In the genomic region with DNA sequence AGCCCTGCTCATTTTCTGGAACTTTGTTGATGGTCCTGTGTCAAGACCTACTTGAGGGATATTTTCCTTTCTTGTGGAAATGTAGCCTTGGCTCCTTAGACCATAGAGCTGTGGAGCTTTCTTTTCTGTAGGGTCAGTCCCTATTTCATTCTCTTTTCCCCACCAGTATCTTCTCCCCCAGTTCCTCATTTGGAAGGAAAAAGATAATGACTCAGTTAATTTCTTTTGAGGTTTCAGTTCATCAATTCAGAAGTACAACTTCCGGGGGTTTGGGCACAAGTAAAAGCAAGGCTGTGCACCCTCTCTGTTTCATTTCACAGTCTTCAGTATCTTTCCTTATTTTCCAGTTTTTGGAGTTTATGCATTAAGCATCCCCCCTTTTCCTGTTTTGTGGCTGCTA, we compare ENCODE assay signal across 10 cellular contexts.
A peak's percentile ranks its signal among the peaks of the same experiment; 100 is the strongest.
DNase-seq lines count a peak whose midpoint lies in the region; ATAC-seq, FAIRE-seq and TF ChIP-seq lines count a peak whose summit lies in the region.
"Had no signal": no experiment of that assay in that cellular context is flagged by ENCODE, and none has a peak within 500 bp of the region (broad histone marks: within the 10 kb centered on the region; RNA-seq: fewer than 3 reads in every experiment).

No MANE protein-coding gene starts in this region.

- H3K27ac Mint-ChIP-seq in activated naive CD8-positive, alpha-beta T cell treated with anti-CD3 and anti-CD28 coated beads for 36 hours = peak overlapping the region; percentile 47

- peak; percentile 10 to 41 for DNase-seq in AML-193 (lab: John Stamatoyannopoulos, UW)
- DNase-seq in activated naive CD8-positive, alpha-beta T cell treated with anti-CD3 and anti-CD28 coated beads for 36 hours = no peak
- no peak for DNase-seq in occipital lobe (lab: John Stamatoyannopoulos, UW)
- DNase-seq in urothelium cell line (ENCODE audit: low spot score) = no peak
- DNase-seq in omental fat pad (ENCODE audit: low spot score) = no peak
- DNase-seq in HPDE6-E6E7 (ENCODE audit: extremely low spot score) = no peak
- DNase-seq: NCI-H774 had no signal

- peaks cover 35% of the 10 kb centered on the region for H3K9me3 Mint-ChIP-seq in activated naive CD8-positive, alpha-beta T cell treated with anti-CD3 and anti-CD28 coated beads for 36 hours

- TF ChIP-seq CTCF in omental fat pad (IDR thresholded peaks at IDR 0.05) = no peak

- H3K4me1 Mint-ChIP-seq in activated naive CD8-positive, alpha-beta T cell treated with anti-CD3 and anti-CD28 coated beads for 36 hours = peaks cover 33% of the 10 kb centered on the region
- H3K4me1 Mint-ChIP-seq: neural crest cell had no signal

- H3K27me3 Mint-ChIP-seq in activated naive CD8-positive, alpha-beta T cell treated with anti-CD3 and anti-CD28 coated beads for 36 hours = no peaks in the 10 kb centered on the region

- no peak for FAIRE-seq in urothelium cell line (lab: Jason Lieb, UNC)

- peaks cover 30% of the 10 kb centered on the region for H3K36me3 Mint-ChIP-seq in activated naive CD8-positive, alpha-beta T cell treated with anti-CD3 and anti-CD28 coated beads for 36 hours

- peak; percentile 58 for ATAC-seq in GM18909 (IDR thresholded peaks at IDR 0.05; ENCODE audit: poor library complexity, unreplicated experiment)
- ATAC-seq in HG03460 (IDR thresholded peaks at IDR 0.05; ENCODE audit: unreplicated experiment) = peak; percentile 84
- ATAC-seq in omental fat pad (ENCODE audit: low FRiP score) = no peak

- peak overlapping the region; percentile 41 for H3K4me3 Mint-ChIP-seq in activated naive CD8-positive, alpha-beta T cell treated with anti-CD3 and anti-CD28 coated beads for 36 hours
- H3K4me3 Mint-ChIP-seq: neural crest cell had no signal

Comparison
In these comparisons a context has a peak if more than half of its experiments do, and no peak if none do; other contexts are left out.
1. DNase-seq: peak in AML-193 (2 of 2); none in activated naive CD8-positive, alpha-beta T cell treated with anti-CD3 and anti-CD28 coated beads for 36 hours (single experiment), occipital lobe (single experiment), urothelium cell line (single experiment), omental fat pad (single experiment) and HPDE6-E6E7 (single experiment).